ENCODE assay signal across 19 cellular contexts in the genomic region with DNA sequence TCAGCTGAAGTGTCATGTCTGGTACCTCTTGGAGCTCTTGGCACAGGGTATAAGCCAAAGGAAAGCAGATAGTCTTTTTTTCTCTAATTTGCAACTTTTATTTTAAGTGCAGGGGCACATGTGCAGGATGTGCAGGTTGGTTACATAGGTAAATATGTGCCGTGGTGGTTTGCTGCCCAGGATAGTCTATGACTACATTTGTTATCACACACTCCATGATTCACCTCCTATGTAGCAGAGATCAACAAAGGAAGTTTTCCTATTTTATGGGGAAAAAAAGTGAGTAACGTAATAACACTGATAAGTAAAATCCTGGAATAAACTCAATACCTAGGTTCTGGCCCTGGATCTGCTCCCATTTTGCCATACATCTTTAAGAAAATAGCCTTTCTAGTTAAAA.
A peak's percentile ranks its signal among the peaks of the same experiment; 100 is the strongest.
DNase-seq lines count a peak whose midpoint lies in the region; ATAC-seq, FAIRE-seq and TF ChIP-seq lines count a peak whose summit lies in the region.
"Had no signal": no experiment of that assay in that cellular context is flagged by ENCODE, and none has a peak within 500 bp of the region (broad histone marks: within the 10 kb centered on the region; RNA-seq: fewer than 3 reads in every experiment).

No MANE protein-coding gene starts in this region.

- no peaks in the 10 kb centered on the region for H3K36me3 ChIP-seq in bronchial epithelial cell (ENCODE audit: control insufficient read depth, insufficient read depth, low read length)
- H3K36me3 ChIP-seq: BLaER1 treated with 17β-estradiol and CSF1 and Interleukin-3, amounts not matched to agents 10 nM and 100 nM had no signal

- no peaks in the 10 kb centered on the region for H3K27me3 ChIP-seq in bronchial epithelial cell (ENCODE audit: control insufficient read depth, insufficient read depth, low read length)
- H3K27me3 ChIP-seq: BLaER1 treated with 17β-estradiol and CSF1 and Interleukin-3, amounts not matched to agents 10 nM and 100 nM had no signal

- DNase-seq in Daoy (ENCODE audit: low read depth): peak; percentile 15
- DNase-seq in M059J (ENCODE audit: low read depth): peak; percentile 17
- peak; percentile 11 for DNase-seq in bronchial epithelial cell (ENCODE audit: low read depth)
- no peak for DNase-seq in HTR-8/SVneo (ENCODE audit: insufficient read length, low spot score)
- no peak for DNase-seq in stimulated activated CD4-positive, alpha-beta T cell treated with anti-CD3 and anti-CD28 coated beads, Interleukin-4, amount 100 ng/mL, for 1 hour
- DNase-seq in NCI-H146 (lab: John Stamatoyannopoulos, UW): no peak
- DNase-seq: 8988T; Calu3; CD8-positive, alpha-beta T cell; DMS53; DND-41; H7; HFFc6 had no signal

- no peak overlapping the region for H3K4me3 ChIP-seq in bronchial epithelial cell (ENCODE audit: low read depth, low read length)
- H3K4me3 ChIP-seq: BLaER1 treated with 17β-estradiol and CSF1 and Interleukin-3, amounts not matched to agents 10 nM and 100 nM; GM23338 had no signal

- no peak for ATAC-seq in GM21423 (IDR thresholded peaks at IDR 0.05; ENCODE audit: unreplicated experiment)
- ATAC-seq: CD8-positive, alpha-beta T cell; HCT116 had no signal

- TF ChIP-seq CTCF in bronchial epithelial cell (IDR thresholded peaks at IDR 0.05; ENCODE audit: insufficient read depth, low read length, severe bottlenecking): no peak

- FAIRE-seq in bronchial epithelial cell (lab: Jason Lieb, UNC) (no peak), HTR-8/SVneo (lab: Jason Lieb, UNC) (no peak)
- FAIRE-seq: G401.6, GM12891 had no signal

Comparison
In these comparisons a context has a peak if more than half of its experiments do, and no peak if none do; other contexts are left out.
1. DNase-seq: peak in Daoy (single experiment), M059J (single experiment) and bronchial epithelial cell (single experiment); none in HTR-8/SVneo (single experiment), stimulated activated CD4-positive, alpha-beta T cell treated with anti-CD3 and anti-CD28 coated beads, Interleukin-4, amount 100 ng/mL, for 1 hour (single experiment) and NCI-H146 (single experiment).